ENCODE assay signal across 11 cellular contexts in genomic region chr7:144670251-144670650, GRCh38.
A peak's percentile ranks its signal among the peaks of the same experiment; 100 is the strongest.
DNase-seq lines count a peak whose midpoint lies in the region; ATAC-seq and TF ChIP-seq lines count a peak whose summit lies in the region.
"Had no signal": no experiment of that assay in that cellular context is flagged by ENCODE, and none has a peak within 500 bp of the region (broad histone marks: within the 10 kb centered on the region; RNA-seq: fewer than 3 reads in every experiment).

No MANE protein-coding gene starts in this region.

- TF ChIP-seq CTCF in GM23338 (conservative IDR thresholded peaks at IDR 0.05; ENCODE audit: low read depth in 2 of 2) = peak in 1 of 2 experiments; percentile 33; a peak in 2 of 4 replicates

- H3K9me3 Mint-ChIP-seq in GM23338 = no peaks in the 10 kb centered on the region
- H3K9me3 Mint-ChIP-seq: activated naive CD8-positive, alpha-beta T cell treated with anti-CD3 and anti-CD28 coated beads, Interleukin-2, amount 10 ng/mL, durations not matched to agents 7 days and 5 days; stimulated activated naive CD8-positive, alpha-beta T cell treated with anti-CD3 and anti-CD28 coated beads, Interleukin-15, amount 100 ng/mL, for 72 hours had no signal

- no peaks in the 10 kb centered on the region for H3K27me3 Mint-ChIP-seq in GM23338 (ENCODE audit: insufficient read depth, low read depth, poor library complexity)
- H3K27me3 Mint-ChIP-seq: activated naive CD8-positive, alpha-beta T cell treated with anti-CD3 and anti-CD28 coated beads, Interleukin-2, amount 10 ng/mL, durations not matched to agents 7 days and 5 days; stimulated activated naive CD8-positive, alpha-beta T cell treated with anti-CD3 and anti-CD28 coated beads, Interleukin-15, amount 100 ng/mL, for 72 hours had no signal

- H3F3A ChIP-seq in GM23338 (replicated peaks; ENCODE audit: low read depth) = no peaks in the 10 kb centered on the region

- no peak overlapping the region for H3K27ac Mint-ChIP-seq in GM23338
- H3K27ac Mint-ChIP-seq: activated naive CD8-positive, alpha-beta T cell treated with anti-CD3 and anti-CD28 coated beads, Interleukin-2, amount 10 ng/mL, durations not matched to agents 7 days and 5 days; stimulated activated naive CD8-positive, alpha-beta T cell treated with anti-CD3 and anti-CD28 coated beads, Interleukin-15, amount 100 ng/mL, for 72 hours had no signal

- H3K4me3 ChIP-seq in GM23338 = no peak overlapping the region
- H3K4me3 ChIP-seq: sigmoid colon had no signal

- no peak overlapping the region for H2AFZ ChIP-seq in GM23338

- peaks cover 19% of the 10 kb centered on the region; the same call in 2 of the 3 replicates for H3K4me1 Mint-ChIP-seq in GM23338
- H3K4me1 Mint-ChIP-seq: activated naive CD8-positive, alpha-beta T cell treated with anti-CD3 and anti-CD28 coated beads, Interleukin-2, amount 10 ng/mL, durations not matched to agents 7 days and 5 days; stimulated activated naive CD8-positive, alpha-beta T cell treated with anti-CD3 and anti-CD28 coated beads, Interleukin-15, amount 100 ng/mL, for 72 hours had no signal

- H3K27me3 ChIP-seq in GM23338 (ENCODE audit: insufficient read depth) = no peaks in the 10 kb centered on the region
- H3K27me3 ChIP-seq: sigmoid colon had no signal

- DNase-seq in AML-193 (lab: John Stamatoyannopoulos, UW) (peak; percentile 41 to 49), GM23338 (ENCODE audit: low spot score) (peak; percentile 21), RKO (ENCODE audit: low spot score) (peak; percentile 82), globus pallidus (ENCODE audit: low spot score) (peak; percentile 7), DMS79 treated with DMSO at 0.1 percent for 48 hours (lab: John Stamatoyannopoulos, UW) (no peak)
- DNase-seq: activated naive CD8-positive, alpha-beta T cell treated with anti-CD3 and anti-CD28 coated beads, Interleukin-2, amount 10 ng/mL, durations not matched to agents 7 days and 5 days; sigmoid colon; stimulated activated naive CD8-positive, alpha-beta T cell treated with anti-CD3 and anti-CD28 coated beads, Interleukin-15, amount 100 ng/mL, for 72 hours had no signal

- H3K36me3 Mint-ChIP-seq in GM23338 (ENCODE audit: low read depth) = no peaks in the 10 kb centered on the region
- H3K36me3 Mint-ChIP-seq: activated naive CD8-positive, alpha-beta T cell treated with anti-CD3 and anti-CD28 coated beads, Interleukin-2, amount 10 ng/mL, durations not matched to agents 7 days and 5 days had no signal

- H3K4me3 Mint-ChIP-seq in GM23338 = no peak overlapping the region
- H3K4me3 Mint-ChIP-seq: activated naive CD8-positive, alpha-beta T cell treated with anti-CD3 and anti-CD28 coated beads, Interleukin-2, amount 10 ng/mL, durations not matched to agents 7 days and 5 days; stimulated activated naive CD8-positive, alpha-beta T cell treated with anti-CD3 and anti-CD28 coated beads, Interleukin-15, amount 100 ng/mL, for 72 hours had no signal

- peaks cover 19% of the 10 kb centered on the region for H3K4me1 ChIP-seq in GM23338 (ENCODE audit: insufficient read depth)
- H3K4me1 ChIP-seq: sigmoid colon had no signal

- no peak overlapping the region for H3K4me2 ChIP-seq in GM23338

- ATAC-seq in GM23338 (no peak), GM21737 (IDR thresholded peaks at IDR 0.05; ENCODE audit: unreplicated experiment) (no peak), HG02588 (IDR thresholded peaks at IDR 0.05; ENCODE audit: unreplicated experiment) (no peak), HG02571 (IDR thresholded peaks at IDR 0.05; ENCODE audit: unreplicated experiment) (no peak)
- ATAC-seq: stimulated activated naive CD8-positive, alpha-beta T cell treated with anti-CD3 and anti-CD28 coated beads, Interleukin-15, amount 100 ng/mL, for 72 hours had no signal

- no peaks in the 10 kb centered on the region for H4K20me1 ChIP-seq in GM23338 (replicated peaks; ENCODE audit: insufficient read depth)

- H3K79me2 ChIP-seq in GM23338 (replicated peaks; ENCODE audit: insufficient read depth) = no peaks in the 10 kb centered on the region

- H3K36me3 ChIP-seq in GM23338 (ENCODE audit: insufficient read depth) = no peaks in the 10 kb centered on the region
- H3K36me3 ChIP-seq: sigmoid colon had no signal

- H3K9me2 ChIP-seq in GM23338 (ENCODE audit: insufficient read depth) = no peaks in the 10 kb centered on the region

- H3K27ac ChIP-seq in GM23338 (ENCODE audit: low read depth) = no peak overlapping the region
- H3K27ac ChIP-seq: sigmoid colon had no signal

TF ChIP-seq in GM23338, 12 proteins besides CTCF, POLR2A, EP300 and RAD21 (continues in another document):
- TF ChIP-seq JUNB (IDR thresholded peaks at IDR 0.05; ENCODE audit: unreplicated experiment) = no peak
- no peak for TF ChIP-seq REST (IDR thresholded peaks at IDR 0.05; ENCODE audit: unreplicated experiment)
- TF ChIP-seq NANOG (IDR thresholded peaks at IDR 0.05; ENCODE audit: borderline replicate concordance) = no peak
- no peak for TF ChIP-seq STAT1 (IDR thresholded peaks at IDR 0.05; ENCODE audit: unreplicated experiment)
- no peak for TF ChIP-seq ZNF331 (CRISPR knock-in tag; IDR thresholded peaks at IDR 0.05; ENCODE audit: low read depth)
- no peak for TF ChIP-seq ZNF114 (CRISPR knock-in tag; IDR thresholded peaks at IDR 0.05)
- TF ChIP-seq CREB1 (CRISPR knock-in tag; IDR thresholded peaks at IDR 0.05; ENCODE audit: low read depth) = no peak
- TF ChIP-seq ETS1 (IDR thresholded peaks at IDR 0.05) = no peak
- TF ChIP-seq EZH2phosphoT487 (IDR thresholded peaks at IDR 0.05; ENCODE audit: unreplicated experiment) = no peak
